Comparison of ENCODE assay signal across 1 cellular context in genomic region chr10:119391430-119392313, GRCh38.
TF ChIP-seq lines count a peak whose summit lies in the region.

No MANE protein-coding gene starts in this region.

TF ChIP-seq in H1, 55 proteins besides CTCF, POLR2A, EP300 and RAD21 (continued from another document):
- TF ChIP-seq CHD7 (IDR thresholded peaks at IDR 0.05; ENCODE audit: insufficient replicate concordance, low read length) = no peak
- no peak for TF ChIP-seq BRCA1 (IDR thresholded peaks at IDR 0.05; ENCODE audit: low read depth, low read length)
- TF ChIP-seq MAFK (IDR thresholded peaks at IDR 0.05; ENCODE audit: low read depth, low read length) = no peak
- TF ChIP-seq RFX5 (IDR thresholded peaks at IDR 0.05; ENCODE audit: borderline replicate concordance, low read depth, low read length) = no peak
- TF ChIP-seq BCL11A (IDR thresholded peaks at IDR 0.05; ENCODE audit: low read depth in 2 of 2, low read length in 2 of 2) = no peak
- TF ChIP-seq USF2 (IDR thresholded peaks at IDR 0.05; ENCODE audit: low read length) = no peak
- no peak for TF ChIP-seq KDM5A (IDR thresholded peaks at IDR 0.05; ENCODE audit: low read length)
- TF ChIP-seq CREB1 (IDR thresholded peaks at IDR 0.05) = no peak
- no peak for TF ChIP-seq GABPA (IDR thresholded peaks at IDR 0.05; ENCODE audit: borderline replicate concordance, insufficient read depth, low read length)
- TF ChIP-seq FOSL1 (IDR thresholded peaks at IDR 0.05; ENCODE audit: insufficient read depth, low read depth, low read length) = no peak
- TF ChIP-seq ZNF274 (IDR thresholded peaks at IDR 0.05; ENCODE audit: borderline replicate concordance, extremely low read depth, low read length) = no peak
- no peak for TF ChIP-seq NRF1 (IDR thresholded peaks at IDR 0.05; ENCODE audit: low read depth, low read length)
- no peak for TF ChIP-seq CBX8 (IDR thresholded peaks at IDR 0.05; ENCODE audit: borderline replicate concordance, low read depth, low read length)
- no peak for TF ChIP-seq CHD2 (IDR thresholded peaks at IDR 0.05; ENCODE audit: low read length)
